13 cellular contexts compared by ENCODE assay signal in genomic region chr6:34909484-34909883, GRCh38. TPM values are rescaled to one million over a fixed set of nuclear protein-coding genes. Genes with fewer than 3 reads are reported as not detected.
A peak's percentile ranks its signal among the peaks of the same experiment; 100 is the strongest.
DNase-seq lines count a peak whose midpoint lies in the region; ATAC-seq lines count a peak whose summit lies in the region.
"Had no signal": no experiment of that assay in that cellular context is flagged by ENCODE, and none has a peak within 500 bp of the region (broad histone marks: within the 10 kb centered on the region; RNA-seq: fewer than 3 reads in every experiment).

No MANE protein-coding gene starts in this region.

- peaks cover 21% of the 10 kb centered on the region for H3K79me1 ChIP-seq in mesendoderm (ENCODE audit: low read length)

- H4K5ac ChIP-seq in mesendoderm (ENCODE audit: low read length), result no peak overlapping the region

- no CpG with 5 or more reads among the region's 4 CpGs for WGBS in mesendoderm (ENCODE audit: extremely low coverage, insufficient coverage, low lambda C conversion rate)

- DNase-seq in COLO829 (ENCODE audit: low spot score) (peak; percentile 73), NCI-H1436 (lab: John Stamatoyannopoulos, UW) (peak; percentile 78), mesendoderm (no peak), NCI-H187 (lab: John Stamatoyannopoulos, UW) (no peak), Right ventricle myocardium superior (no peak)
- DNase-seq in effector memory CD8-positive, alpha-beta T cell, result no peak
- DNase-seq: 8988T; AML-193; CD8-positive, alpha-beta memory T cell; DMS 273 treated with DMSO at 0.1 percent for 48 hours had no signal

- intact Hi-C loops in Right ventricle myocardium superior (cut with DNase I), result no loop called here

- no peak overlapping the region for H3K4me2 ChIP-seq in mesendoderm (ENCODE audit: low read length)
- H3K4me2 ChIP-seq: BLaER1 had no signal

- no peak overlapping the region for H3K9ac ChIP-seq in mesendoderm (ENCODE audit: low read length)
- H3K9ac ChIP-seq: BLaER1 had no signal

- no peak overlapping the region for H3K4me3 Mint-ChIP-seq in effector memory CD8-positive, alpha-beta T cell
- H3K4me3 Mint-ChIP-seq: CD8-positive, alpha-beta memory T cell had no signal

- no peak overlapping the region for H2AK5ac ChIP-seq in mesendoderm (ENCODE audit: low read length)

- no peak overlapping the region for H2BK15ac ChIP-seq in mesendoderm (replicated peaks; ENCODE audit: low read depth)

- ATAC-seq in effector memory CD8-positive, alpha-beta T cell (replicated peaks), result no peak
- ATAC-seq in HG02840 (IDR thresholded peaks at IDR 0.05; ENCODE audit: low FRiP score, unreplicated experiment) (no peak), HG02870 (IDR thresholded peaks at IDR 0.05; ENCODE audit: unreplicated experiment) (no peak), Right ventricle myocardium superior (ENCODE audit: poor library complexity) (no peak)

- no peaks in the 10 kb centered on the region for H3K4me1 ChIP-seq in mesendoderm (ENCODE audit: control insufficient read depth, low read depth, low read length)

- H3K36me3 Mint-ChIP-seq in effector memory CD8-positive, alpha-beta T cell (ENCODE audit: insufficient read depth), result peaks cover 6% of the 10 kb centered on the region

- H3K4me1 Mint-ChIP-seq in effector memory CD8-positive, alpha-beta T cell (ENCODE audit: low read depth in 2 of 2), result peaks cover 29 to 37% of the 10 kb centered on the region in 2 donors

- no peak overlapping the region for H3K56ac ChIP-seq in mesendoderm (ENCODE audit: low read length)

- no peak overlapping the region for H3K27ac ChIP-seq in mesendoderm (ENCODE audit: low read depth, low read length)
- H3K27ac ChIP-seq: BLaER1 had no signal

- no peak overlapping the region for H3K18ac ChIP-seq in mesendoderm (ENCODE audit: low read length)

- H3K79me2 ChIP-seq in mesendoderm (ENCODE audit: control insufficient read depth, insufficient read depth, low read length), result peaks cover 9% of the 10 kb centered on the region

- H3K9me3 Mint-ChIP-seq in effector memory CD8-positive, alpha-beta T cell, result no peaks in the 10 kb centered on the region
- H3K9me3 Mint-ChIP-seq: CD8-positive, alpha-beta memory T cell had no signal

- no peak overlapping the region for H3K4me3 ChIP-seq in mesendoderm (ENCODE audit: low read length)
- H3K4me3 ChIP-seq: BLaER1 had no signal

- H3K36me3 ChIP-seq in mesendoderm (ENCODE audit: control insufficient read depth, insufficient read depth, low read length), result no peaks in the 10 kb centered on the region

- peak overlapping the region; percentile 66 for H3K23ac ChIP-seq in mesendoderm (ENCODE audit: low read length)

- H4K8ac ChIP-seq in mesendoderm (ENCODE audit: low read depth, low read length), result no peak overlapping the region

- peak overlapping the region; percentile 7 to 14 for H3K27ac Mint-ChIP-seq in effector memory CD8-positive, alpha-beta T cell

- no peak overlapping the region for H3K4ac ChIP-seq in mesendoderm (ENCODE audit: low read depth, low read length)

- no peaks in the 10 kb centered on the region for H3K27me3 ChIP-seq in mesendoderm (ENCODE audit: insufficient read depth, low read length, poor library complexity)
- H3K27me3 ChIP-seq: BLaER1 had no signal

- H2BK120ac ChIP-seq in mesendoderm (ENCODE audit: low read depth, low read length), result no peak overlapping the region

- no peak overlapping the region for H2BK5ac ChIP-seq in mesendoderm (ENCODE audit: low read length)

- no peaks in the 10 kb centered on the region for H3K27me3 Mint-ChIP-seq in effector memory CD8-positive, alpha-beta T cell

RNA-seq across cellular contexts. Expression of gene ANKS1A, which starts 20.4 kb away (rescaled TPM):
- 15.6 TPM for polyA plus RNA-seq in mesendoderm (2013, experiment 1 of 2)
- polyA plus RNA-seq in mesendoderm (2013, experiment 2 of 2), result 15.3 TPM
- 25.0 TPM for total RNA-seq in Right ventricle myocardium superior

RNA-seq across cellular contexts. Expression of gene TAF11, which starts 21.6 kb away (rescaled TPM):
- polyA plus RNA-seq in mesendoderm (2013, experiment 1 of 2), result 55.9 TPM
- 55.7 TPM for polyA plus RNA-seq in mesendoderm (2013, experiment 2 of 2)
- 13.7 TPM for total RNA-seq in Right ventricle myocardium superior

Comparison
In these comparisons a context has a peak if more than half of its experiments do, and no peak if none do; other contexts are left out.
1. DNase-seq: peak in COLO829 (single experiment) and NCI-H1436 (single experiment); none in effector memory CD8-positive, alpha-beta T cell (0 of 3), mesendoderm (single experiment), NCI-H187 (0 of 2) and Right ventricle myocardium superior (single experiment).